1 cellular context compared by ENCODE assay signal in genomic region chr2:78541451-78542267, GRCh38.
TF ChIP-seq lines count a peak whose summit lies in the region.

No MANE protein-coding gene starts in this region.

TF ChIP-seq in HepG2, 621 proteins besides CTCF, POLR2A, EP300 and RAD21 (continued from another document):
- TF ChIP-seq BCL6 (CRISPR knock-in tag; IDR thresholded peaks at IDR 0.05) (peak; percentile 21), FOXA3 (CRISPR knock-in tag; IDR thresholded peaks at IDR 0.05) (peak; percentile 84), ZNF451 (CRISPR knock-in tag; IDR thresholded peaks at IDR 0.05) (no peak), RBM22 (optimal IDR thresholded peaks at IDR 0.05; ENCODE audit: low read length) (no peak), ZNF414 (CRISPR knock-in tag; IDR thresholded peaks at IDR 0.05) (no peak), ZBTB44 (CRISPR knock-in tag; IDR thresholded peaks at IDR 0.05) (0 out of 2 replicates have a peak, but pooled peaks have one; percentile 63), ZNF556 (CRISPR knock-in tag; IDR thresholded peaks at IDR 0.05; ENCODE audit: borderline replicate concordance) (peak; percentile 41; the same call in 1 of the 2 replicates), ZNF501 (CRISPR knock-in tag; IDR thresholded peaks at IDR 0.05) (peak; percentile 91)
- TF ChIP-seq, protein P1, sequence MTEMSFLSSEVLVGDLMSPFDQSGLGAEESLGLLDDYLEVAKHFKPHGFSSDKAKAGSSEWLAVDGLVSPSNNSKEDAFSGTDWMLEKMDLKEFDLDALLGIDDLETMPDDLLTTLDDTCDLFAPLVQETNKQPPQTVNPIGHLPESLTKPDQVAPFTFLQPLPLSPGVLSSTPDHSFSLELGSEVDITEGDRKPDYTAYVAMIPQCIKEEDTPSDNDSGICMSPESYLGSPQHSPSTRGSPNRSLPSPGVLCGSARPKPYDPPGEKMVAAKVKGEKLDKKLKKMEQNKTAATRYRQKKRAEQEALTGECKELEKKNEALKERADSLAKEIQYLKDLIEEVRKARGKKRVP (CRISPR knock-in tag; IDR thresholded peaks at IDR 0.05), result peak in 1 of 2 experiments; percentile 50; a peak in 1 of 4 replicates
- TF ChIP-seq, protein P2, sequence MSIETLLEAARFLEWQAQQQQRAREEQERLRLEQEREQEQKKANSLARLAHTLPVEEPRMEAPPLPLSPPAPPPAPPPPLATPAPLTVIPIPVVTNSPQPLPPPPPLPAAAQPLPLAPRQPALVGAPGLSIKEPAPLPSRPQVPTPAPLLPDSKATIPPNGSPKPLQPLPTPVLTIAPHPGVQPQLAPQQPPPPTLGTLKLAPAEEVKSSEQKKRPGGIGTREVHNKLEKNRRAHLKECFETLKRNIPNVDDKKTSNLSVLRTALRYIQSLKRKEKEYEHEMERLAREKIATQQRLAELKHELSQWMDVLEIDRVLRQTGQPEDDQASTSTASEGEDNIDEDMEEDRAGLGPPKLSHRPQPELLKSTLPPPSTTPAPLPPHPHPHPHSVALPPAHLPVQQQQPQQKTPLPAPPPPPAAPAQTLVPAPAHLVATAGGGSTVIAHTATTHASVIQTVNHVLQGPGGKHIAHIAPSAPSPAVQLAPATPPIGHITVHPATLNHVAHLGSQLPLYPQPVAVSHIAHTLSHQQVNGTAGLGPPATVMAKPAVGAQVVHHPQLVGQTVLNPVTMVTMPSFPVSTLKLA (IDR thresholded peaks at IDR 0.05), result no peak
TF ChIP-seq in HepG2: peak in this region for 330.
